In the genomic region with DNA sequence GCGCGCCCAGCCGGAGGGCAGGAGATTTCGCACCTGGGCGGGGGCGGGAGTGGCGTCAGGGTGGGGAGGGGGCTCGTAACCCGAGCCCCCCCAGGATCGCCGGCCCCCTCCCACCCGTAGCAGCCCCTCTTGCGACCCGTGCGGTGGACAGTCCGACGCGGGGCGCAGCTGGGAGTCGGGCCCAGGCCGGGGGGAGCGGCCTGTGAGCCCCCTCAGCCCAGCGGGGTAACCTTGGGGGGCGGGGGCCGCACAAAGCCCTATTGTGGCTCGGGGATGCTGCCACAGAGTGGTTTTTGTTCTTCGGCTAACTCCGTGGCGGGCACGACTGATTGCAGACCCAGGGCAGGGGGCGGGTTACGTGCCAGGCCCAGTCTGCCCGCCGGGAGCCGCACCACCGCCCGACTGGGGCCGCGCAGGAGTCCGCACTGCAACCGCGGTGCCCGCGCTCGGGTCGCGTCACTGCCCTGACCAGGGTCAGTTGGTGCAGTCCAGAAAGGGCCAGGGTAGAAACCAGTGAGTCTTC, we compare ENCODE assay signal across 8 cellular contexts. TPM values are rescaled to one million over a fixed set of nuclear protein-coding genes. Genes with fewer than 3 reads are reported as not detected.
A peak's percentile ranks its signal among the peaks of the same experiment; 100 is the strongest.
DNase-seq lines count a peak whose midpoint lies in the region; ATAC-seq and TF ChIP-seq lines count a peak whose summit lies in the region.

No MANE protein-coding gene starts in this region.

- ATAC-seq in RWPE2 (ENCODE audit: low read depth), result no peak

- H3K27me3 ChIP-seq in RWPE2 (ENCODE audit: insufficient read depth, poor library complexity, severe bottlenecking) (no peaks in the 10 kb centered on the region), liver (ENCODE audit: control insufficient read depth in 4 of 4, insufficient read depth in 4 of 4, low read length in 3 of 4) (no peaks in the 10 kb centered on the region)

- no peaks in the 10 kb centered on the region for H3K36me3 ChIP-seq in ES-I3 (ENCODE audit: insufficient read depth, low read length)
- H3K36me3 ChIP-seq in RWPE2 (ENCODE audit: low read depth), result no peaks in the 10 kb centered on the region
- H3K36me3 ChIP-seq in liver (ENCODE audit: control insufficient read depth in 4 of 4, insufficient read depth in 3 of 4, low read depth in 1 of 4, low read length in 3 of 4), result no peaks in the 10 kb centered on the region

- WGBS in liver, result 1% methylated on average over 47 of the region's 47 CpGs

- H3K4me1 ChIP-seq in ES-I3 (ENCODE audit: insufficient read depth, low read length) (peaks cover 6% of the 10 kb centered on the region; the same call in 1 of the 2 replicates), RWPE2 (ENCODE audit: insufficient read depth, poor library complexity, severe bottlenecking) (no peaks in the 10 kb centered on the region), liver (ENCODE audit: control insufficient read depth in 4 of 4, insufficient read depth in 4 of 4, low read length in 3 of 4) (peaks cover 0 to 31% (median 19%) of the 10 kb centered on the region in 4 donors)

- H3K27ac ChIP-seq in RWPE2 (ENCODE audit: poor library complexity, severe bottlenecking), result peak overlapping the region; percentile 63
- peak overlapping the region in 1 of 2 donors; percentile 81 for H3K27ac ChIP-seq in liver (ENCODE audit: low read depth in 1 of 2, low read length in 2 of 2)

- H3K9me3 ChIP-seq in ES-I3 (ENCODE audit: control insufficient read depth, insufficient read depth, low read length) (no peaks in the 10 kb centered on the region), RWPE2 (ENCODE audit: severe bottlenecking) (no peaks in the 10 kb centered on the region), liver (ENCODE audit: control insufficient read depth in 4 of 4, low read length in 3 of 4) (no peaks in the 10 kb centered on the region)

- H3K9ac ChIP-seq in ES-I3 (ENCODE audit: low read depth, low read length), result peak overlapping the region; percentile 48
- H3K9ac ChIP-seq in liver (ENCODE audit: low read depth in 1 of 2, low read length in 2 of 2), result no peak overlapping the region

- no peak for TF ChIP-seq CTCF in RWPE2 (IDR thresholded peaks at IDR 0.05; ENCODE audit: poor library complexity, severe bottlenecking)
- no peak for TF ChIP-seq CTCF in liver (IDR thresholded peaks at IDR 0.05; ENCODE audit: low read depth, low read length, missing input control)

- peak overlapping the region; percentile 68 for H3K4me3 ChIP-seq in RWPE2 (ENCODE audit: severe bottlenecking)
- peak overlapping the region in 2 of 3 donors; percentile 56 to 73 for H3K4me3 ChIP-seq in liver (ENCODE audit: low read depth in 1 of 3, low read length in 3 of 3)

- DNase-seq in RWPE2 (ENCODE audit: low spot score), result no peak
- DNase-seq in cerebellum (ENCODE audit: low spot score), result peak; percentile 38
- peak; percentile 17 to 24 for DNase-seq in stimulated activated CD4-positive, alpha-beta T cell treated with anti-CD3 and anti-CD28 coated beads, Interleukin-4, amount 100 ng/mL, for 48 hours (ENCODE audit: low read depth in 2 of 2)
- DNase-seq in NCI-H345 (lab: John Stamatoyannopoulos, UW), result no peak
- no peak for DNase-seq in NCI-H2081 treated with DMSO at 0.1 percent for 48 hours (lab: John Stamatoyannopoulos, UW)
- DNase-seq in NCI-H524 treated with DMSO at 0.1 percent for 48 hours (lab: John Stamatoyannopoulos, UW), result no peak

- no peak for TF ChIP-seq RAD21 in liver (IDR thresholded peaks at IDR 0.05)

TF ChIP-seq in liver, 16 proteins besides CTCF, POLR2A, EP300 and RAD21:
- TF ChIP-seq FOXA1 (IDR thresholded peaks at IDR 0.05) (no peak), HNF4G (IDR thresholded peaks at IDR 0.05) (no peak), YY1 (IDR thresholded peaks at IDR 0.05) (no peak), JUND (IDR thresholded peaks at IDR 0.05) (no peak), NR2F2 (IDR thresholded peaks at IDR 0.05) (no peak), SP1 (IDR thresholded peaks at IDR 0.05) (no peak), HNF4A (conservative IDR thresholded peaks at IDR 0.05) (no peak), RXRA (IDR thresholded peaks at IDR 0.05) (no peak), GABPA (IDR thresholded peaks at IDR 0.05 in 1 of 2, conservative IDR thresholded peaks at IDR 0.05 in 1 of 2) (no peak), TAF1 (conservative IDR thresholded peaks at IDR 0.05) (no peak), EGR1 (IDR thresholded peaks at IDR 0.05; ENCODE audit: low read depth in 2 of 2) (no peak)
- TF ChIP-seq, protein P1, sequence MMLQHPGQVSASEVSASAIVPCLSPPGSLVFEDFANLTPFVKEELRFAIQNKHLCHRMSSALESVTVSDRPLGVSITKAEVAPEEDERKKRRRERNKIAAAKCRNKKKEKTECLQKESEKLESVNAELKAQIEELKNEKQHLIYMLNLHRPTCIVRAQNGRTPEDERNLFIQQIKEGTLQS (IDR thresholded peaks at IDR 0.05), result no peak
- TF ChIP-seq, protein P2, sequence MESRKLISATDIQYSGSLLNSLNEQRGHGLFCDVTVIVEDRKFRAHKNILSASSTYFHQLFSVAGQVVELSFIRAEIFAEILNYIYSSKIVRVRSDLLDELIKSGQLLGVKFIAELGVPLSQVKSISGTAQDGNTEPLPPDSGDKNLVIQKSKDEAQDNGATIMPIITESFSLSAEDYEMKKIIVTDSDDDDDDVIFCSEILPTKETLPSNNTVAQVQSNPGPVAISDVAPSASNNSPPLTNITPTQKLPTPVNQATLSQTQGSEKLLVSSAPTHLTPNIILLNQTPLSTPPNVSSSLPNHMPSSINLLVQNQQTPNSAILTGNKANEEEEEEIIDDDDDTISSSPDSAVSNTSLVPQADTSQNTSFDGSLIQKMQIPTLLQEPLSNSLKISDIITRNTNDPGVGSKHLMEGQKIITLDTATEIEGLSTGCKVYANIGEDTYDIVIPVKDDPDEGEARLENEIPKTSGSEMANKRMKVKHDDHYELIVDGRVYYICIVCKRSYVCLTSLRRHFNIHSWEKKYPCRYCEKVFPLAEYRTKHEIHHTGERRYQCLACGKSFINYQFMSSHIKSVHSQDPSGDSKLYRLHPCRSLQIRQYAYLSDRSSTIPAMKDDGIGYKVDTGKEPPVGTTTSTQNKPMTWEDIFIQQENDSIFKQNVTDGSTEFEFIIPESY (IDR thresholded peaks at IDR 0.05), result no peak
- TF ChIP-seq, protein P3, sequence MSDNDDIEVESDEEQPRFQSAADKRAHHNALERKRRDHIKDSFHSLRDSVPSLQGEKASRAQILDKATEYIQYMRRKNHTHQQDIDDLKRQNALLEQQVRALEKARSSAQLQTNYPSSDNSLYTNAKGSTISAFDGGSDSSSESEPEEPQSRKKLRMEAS (IDR thresholded peaks at IDR 0.05), result no peak
- TF ChIP-seq, protein P4, sequence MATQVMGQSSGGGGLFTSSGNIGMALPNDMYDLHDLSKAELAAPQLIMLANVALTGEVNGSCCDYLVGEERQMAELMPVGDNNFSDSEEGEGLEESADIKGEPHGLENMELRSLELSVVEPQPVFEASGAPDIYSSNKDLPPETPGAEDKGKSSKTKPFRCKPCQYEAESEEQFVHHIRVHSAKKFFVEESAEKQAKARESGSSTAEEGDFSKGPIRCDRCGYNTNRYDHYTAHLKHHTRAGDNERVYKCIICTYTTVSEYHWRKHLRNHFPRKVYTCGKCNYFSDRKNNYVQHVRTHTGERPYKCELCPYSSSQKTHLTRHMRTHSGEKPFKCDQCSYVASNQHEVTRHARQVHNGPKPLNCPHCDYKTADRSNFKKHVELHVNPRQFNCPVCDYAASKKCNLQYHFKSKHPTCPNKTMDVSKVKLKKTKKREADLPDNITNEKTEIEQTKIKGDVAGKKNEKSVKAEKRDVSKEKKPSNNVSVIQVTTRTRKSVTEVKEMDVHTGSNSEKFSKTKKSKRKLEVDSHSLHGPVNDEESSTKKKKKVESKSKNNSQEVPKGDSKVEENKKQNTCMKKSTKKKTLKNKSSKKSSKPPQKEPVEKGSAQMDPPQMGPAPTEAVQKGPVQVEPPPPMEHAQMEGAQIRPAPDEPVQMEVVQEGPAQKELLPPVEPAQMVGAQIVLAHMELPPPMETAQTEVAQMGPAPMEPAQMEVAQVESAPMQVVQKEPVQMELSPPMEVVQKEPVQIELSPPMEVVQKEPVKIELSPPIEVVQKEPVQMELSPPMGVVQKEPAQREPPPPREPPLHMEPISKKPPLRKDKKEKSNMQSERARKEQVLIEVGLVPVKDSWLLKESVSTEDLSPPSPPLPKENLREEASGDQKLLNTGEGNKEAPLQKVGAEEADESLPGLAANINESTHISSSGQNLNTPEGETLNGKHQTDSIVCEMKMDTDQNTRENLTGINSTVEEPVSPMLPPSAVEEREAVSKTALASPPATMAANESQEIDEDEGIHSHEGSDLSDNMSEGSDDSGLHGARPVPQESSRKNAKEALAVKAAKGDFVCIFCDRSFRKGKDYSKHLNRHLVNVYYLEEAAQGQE (IDR thresholded peaks at IDR 0.05), result no peak

RNA-seq across cellular contexts. Expression of a gene that starts 4.2 kb away (rescaled TPM):
- total RNA-seq in cerebellum (34.9 TPM), liver (10 to 100 TPM; 25.4 to 37.0 TPM)
- polyA plus RNA-seq in liver, result 10 to 100 TPM; 17.3 to 18.8 TPM

RNA-seq across cellular contexts. Expression of a gene that starts 10.6 kb away (rescaled TPM):
- total RNA-seq in cerebellum (not detected), liver (not detected)
- not detected for polyA plus RNA-seq in liver

RNA-seq across cellular contexts. Expression of a gene that starts 26.1 kb away (rescaled TPM):
- 20.7 TPM for total RNA-seq in cerebellum
- 10 to 100 TPM; 15.0 to 18.8 TPM for total RNA-seq in liver
- 10 to 100 TPM; 19.8 to 28.0 TPM for polyA plus RNA-seq in liver

RNA-seq across cellular contexts. Expression of a gene that starts 30.3 kb away (rescaled TPM):
- total RNA-seq in cerebellum (236 TPM), liver (100 to 1,000 TPM; 118 to 176 TPM)
- polyA plus RNA-seq in liver, result 100 to 1,000 TPM; 237 to 245 TPM

RNA-seq across cellular contexts. Expression of a gene that starts 54.4 kb away (rescaled TPM):
- total RNA-seq in cerebellum (27.0 TPM), liver (10 to 100 TPM; 28.4 to 36.5 TPM)
- 1 to 10 TPM; 3.8 to 7.9 TPM for polyA plus RNA-seq in liver

Comparison
In these comparisons a context has a peak if more than half of its experiments do, and no peak if none do; other contexts are left out.
1. DNase-seq: peak in cerebellum (single experiment) and stimulated activated CD4-positive, alpha-beta T cell treated with anti-CD3 and anti-CD28 coated beads, Interleukin-4, amount 100 ng/mL, for 48 hours (2 of 2); none in RWPE2 (single experiment), NCI-H345 (single experiment), NCI-H2081 treated with DMSO at 0.1 percent for 48 hours (single experiment) and NCI-H524 treated with DMSO at 0.1 percent for 48 hours (single experiment).